18 cellular contexts compared by ENCODE assay signal in the genomic region with DNA sequence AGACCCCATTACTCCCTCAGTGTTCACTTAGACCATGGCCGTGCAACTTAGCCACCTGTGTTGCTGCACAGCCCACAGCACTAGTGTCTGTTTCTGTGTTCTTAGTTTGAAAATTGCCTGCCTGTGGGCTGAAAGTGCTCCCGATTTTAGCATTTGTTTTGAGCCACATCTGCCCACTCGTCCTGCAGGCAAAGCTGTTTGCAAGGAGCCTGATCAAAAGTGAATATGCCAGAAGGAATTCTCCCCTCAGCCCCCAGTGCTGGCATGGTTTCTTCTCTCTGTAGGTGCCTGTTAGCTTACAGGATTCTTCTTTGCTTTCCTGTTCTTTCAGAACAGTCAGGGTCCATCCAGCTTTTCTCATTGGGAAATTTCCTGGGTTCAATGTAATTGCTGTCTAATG.
DNase-seq lines count a peak whose midpoint lies in the region; ATAC-seq and TF ChIP-seq lines count a peak whose summit lies in the region.
"Had no signal": no experiment of that assay in that cellular context is flagged by ENCODE, and none has a peak within 500 bp of the region (broad histone marks: within the 10 kb centered on the region; RNA-seq: fewer than 3 reads in every experiment).

No MANE protein-coding gene starts in this region.

- no peaks in the 10 kb centered on the region for H3K36me3 Mint-ChIP-seq in brain
- no peaks in the 10 kb centered on the region for H3K36me3 Mint-ChIP-seq in Calu3 (ENCODE audit: insufficient read depth, unreplicated experiment)

- BruUV-seq in Calu3 (replicated peaks; lab: Mats Ljungman, UMichigan), result no TSS peak

- CTCF ChIA-PET in Calu3 (lab: Charles Lee), result no interaction called here

- H3K4me3 Mint-ChIP-seq in brain (peak overlapping the region in 1 of 5 experiments; percentile 38), Calu3 (ENCODE audit: low read depth, unreplicated experiment) (no peak overlapping the region)
- H3K4me3 Mint-ChIP-seq: CD4-positive, alpha-beta T cell; H9; IgD-negative memory B cell had no signal

- peak; percentile 16 for ATAC-seq in left lobe of liver

- in situ Hi-C loops in ACHN (cut with HindIII; ENCODE audit: low pct_ligation_motif_present, low pct_unique_long_range_greater_than_20kb, low sequenced_read_pairs), result no loop called here

- peak; percentile 0 for DNase-seq in NCI-H2227 (lab: John Stamatoyannopoulos, UW; ENCODE audit: unreplicated experiment)
- no peak for DNase-seq in NCI-H2227 treated with DMSO at 0.1 percent for 48 hours (lab: John Stamatoyannopoulos, UW)
- DNase-seq in left lobe of liver (ENCODE audit: low spot score), result no peak
- DNase-seq in superior temporal gyrus (ENCODE audit: extremely low spot score), result peak; percentile 46
- no peak for DNase-seq in ACHN
- no peak for DNase-seq in Calu3
- no peak for DNase-seq in stimulated activated CD4-positive, alpha-beta T cell treated with anti-CD3 and anti-CD28 coated beads, Interleukin-2, amount 100 ng/mL, for 48 hours
- DNase-seq: BE2C; CD4-positive, alpha-beta T cell; H9; Kasumi-1; NCI-H1105; NCI-H2081 treated with DMSO at 0.1 percent for 48 hours; NCI-H510A treated with DMSO at 0.1 percent for 48 hours; NCI-H774; Right ventricle myocardium superior had no signal

- H3K9me3 Mint-ChIP-seq in brain (no peaks in the 10 kb centered on the region), Calu3 (ENCODE audit: low read depth, unreplicated experiment) (no peaks in the 10 kb centered on the region)
- H3K9me3 Mint-ChIP-seq: CD4-positive, alpha-beta T cell; H9; IgD-negative memory B cell had no signal

- intact Hi-C loops in Calu3 (cut with micrococcal nuclease; ENCODE audit: unreplicated experiment), result no loop called here

- H3K27me3 Mint-ChIP-seq in brain (no peaks in the 10 kb centered on the region), Calu3 (ENCODE audit: unreplicated experiment) (no peaks in the 10 kb centered on the region)
- H3K27me3 Mint-ChIP-seq: CD4-positive, alpha-beta T cell had no signal

- peaks cover 21% of the 10 kb centered on the region for H3K4me1 Mint-ChIP-seq in brain
- H3K4me1 Mint-ChIP-seq in Calu3 (ENCODE audit: low read depth, unreplicated experiment), result no peaks in the 10 kb centered on the region
- H3K4me1 Mint-ChIP-seq: IgD-negative memory B cell had no signal

- H3K27ac Mint-ChIP-seq in brain (peak overlapping the region in 4 of 5 experiments; percentile 31 to 73 (median 54)), Calu3 (ENCODE audit: unreplicated experiment) (no peak overlapping the region)
- H3K27ac Mint-ChIP-seq: CD4-positive, alpha-beta T cell; IgD-negative memory B cell had no signal

- TF ChIP-seq CTCF in brain (conservative IDR thresholded peaks at IDR 0.05), result no peak
- TF ChIP-seq CTCF in Calu3 (IDR thresholded peaks at IDR 0.05; ENCODE audit: unreplicated experiment), result no peak

Comparison
In these comparisons a context has a peak if more than half of its experiments do, and no peak if none do; other contexts are left out.
1. DNase-seq: peak in NCI-H2227 (single experiment) and superior temporal gyrus (single experiment); none in NCI-H2227 treated with DMSO at 0.1 percent for 48 hours (single experiment), left lobe of liver (single experiment), ACHN (single experiment), Calu3 (single experiment) and stimulated activated CD4-positive, alpha-beta T cell treated with anti-CD3 and anti-CD28 coated beads, Interleukin-2, amount 100 ng/mL, for 48 hours (0 of 2).